ENCODE assay signal across 31 cellular contexts in the genomic region with DNA sequence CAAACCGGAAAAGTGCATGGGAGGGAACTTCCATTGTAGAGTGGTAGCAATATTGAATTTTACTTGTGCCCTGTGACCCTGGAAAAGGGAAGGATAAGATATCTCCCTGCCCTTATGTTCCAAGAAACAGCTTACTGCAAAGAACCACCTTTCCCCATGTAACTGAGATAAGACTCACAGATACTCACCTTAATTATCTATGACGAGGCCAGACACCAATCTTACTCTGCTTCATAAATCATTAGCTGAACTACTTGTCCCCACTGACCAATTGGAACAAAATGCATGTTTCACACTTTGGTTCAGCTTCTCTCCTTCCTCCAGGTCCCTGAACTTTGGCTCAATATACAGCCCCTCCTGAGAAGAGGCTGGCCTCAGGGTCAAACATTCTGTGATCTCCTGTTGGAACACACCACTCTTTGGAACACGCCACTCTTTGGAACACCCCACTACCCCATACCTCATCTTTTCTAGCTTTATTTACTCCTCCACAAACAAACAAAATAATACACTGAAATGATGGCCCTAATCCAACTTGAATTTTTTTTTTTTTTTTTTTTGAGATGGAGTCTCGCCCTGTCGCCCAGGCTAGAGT. TPM values are rescaled to one million over a fixed set of nuclear protein-coding genes. Genes with fewer than 3 reads are reported as not detected.
DNase-seq lines count a peak whose midpoint lies in the region; ATAC-seq, FAIRE-seq and TF ChIP-seq lines count a peak whose summit lies in the region.
"Had no signal": no experiment of that assay in that cellular context is flagged by ENCODE, and none has a peak within 500 bp of the region (broad histone marks: within the 10 kb centered on the region; RNA-seq: fewer than 3 reads in every experiment).

No MANE protein-coding gene starts in this region.

- H3K27ac ChIP-seq in H9 (ENCODE audit: insufficient read length, low read depth, low read length): no peak overlapping the region
- peak overlapping the region; percentile 54 for H3K27ac ChIP-seq in K562 (ENCODE audit: extremely low read depth, low read depth, low read length)
- peak overlapping the region; percentile 86 for H3K27ac ChIP-seq in hepatocyte
- H3K27ac ChIP-seq in small intestine (ENCODE audit: low read depth in 1 of 2, low read length in 1 of 2): peak overlapping the region in 1 of 2 donors; percentile 65
- H3K27ac ChIP-seq: 22Rv1, BLaER1 had no signal

- CTCF ChIA-PET in K562 (lab: Yijun Ruan, JAX; ENCODE audit: low intra/inter-chr PET ratio): interaction anchor here (0.6 kb wide), 1 partner anchor 89 kb away, joined by 3 read pairs; no protein-coding TSS in a partner anchor

- no CpG with 5 or more reads among the region's 5 CpGs for WGBS in H9 (ENCODE audit: extremely low coverage, insufficient read length, low lambda C conversion rate)
- 30% methylated on average over 3 of the region's 5 CpGs for WGBS in K562 (ENCODE audit: insufficient coverage, low coverage, missing lambda C conversion rate)
- 81% methylated on average over 5 of the region's 5 CpGs for WGBS in hepatocyte (ENCODE audit: low lambda C conversion rate, missing lambda C conversion rate)
- WGBS in small intestine, 3 donors: 56 to 81% (median 64%) methylated on average over 5 of the region's 5 CpGs

- no peaks in the 10 kb centered on the region for H3K23me2 ChIP-seq in H9 (ENCODE audit: insufficient read length, low read depth, low read length, poor library complexity, severe bottlenecking)

- TF ChIP-seq RAD21 in K562 (CRISPR knock-in tag; conservative IDR thresholded peaks at IDR 0.05 in 1 of 2, IDR thresholded peaks at IDR 0.05 in 1 of 2): no peak

- TF ChIP-seq CTCF in H9 (conservative IDR thresholded peaks at IDR 0.05): no peak
- TF ChIP-seq CTCF in K562 (IDR thresholded peaks at IDR 0.05 in 2 of 3, conservative IDR thresholded peaks at IDR 0.05 in 1 of 3; ENCODE audit: insufficient read depth in 2 of 3, low read depth in 1 of 3, low read length in 3 of 3): no peak
- no peak for TF ChIP-seq CTCF in hepatocyte (IDR thresholded peaks at IDR 0.05; ENCODE audit: poor library complexity)

- no peak overlapping the region for H4K8ac ChIP-seq in H9 (replicated peaks; ENCODE audit: insufficient read length, low read depth, low read length)

- no TSS peak for BruUV-seq in K562 (replicated peaks; lab: Mats Ljungman, UMichigan)

- no peak overlapping the region for H3T11ph ChIP-seq in H9 (ENCODE audit: low read length)

- no peak overlapping the region for H3K4me3 ChIP-seq in K562
- no peak overlapping the region for H3K4me3 ChIP-seq in hepatocyte
- no peak overlapping the region for H3K4me3 ChIP-seq in small intestine (ENCODE audit: low read depth in 1 of 2, low read length in 2 of 2)
- H3K4me3 ChIP-seq: A549, BLaER1, GM12878 had no signal

- H3K9ac ChIP-seq in H9 (ENCODE audit: extremely low read depth, insufficient read length, low read length) (no peak overlapping the region), K562 (ENCODE audit: insufficient read depth in 1 of 2, low read depth in 2 of 2, low read length in 2 of 2) (peak overlapping the region in 1 of 2 experiments; percentile 9; a peak in 1 of 4 replicates)
- H3K9ac ChIP-seq: BLaER1 had no signal

- no peak overlapping the region for H2BK5ac ChIP-seq in H9 (ENCODE audit: insufficient read length, low read length)

- DNase-seq in H9 (no peak), K562 (ENCODE audit: extremely low read depth in 1 of 4, low spot score in 3 of 4) (peak in 1 of 4 experiments; percentile 35), hepatocyte (ENCODE audit: low spot score) (peak; percentile 48), small intestine (peak; percentile 92), frontal cortex (ENCODE audit: low spot score in 2 of 2) (no peak), kidney tubule cell (ENCODE audit: low spot score) (no peak), ACHN (no peak), NCI-H446 treated with DMSO at 0.1 percent for 48 hours (lab: John Stamatoyannopoulos, UW) (no peak)
- DNase-seq: BE2C; CD4-positive, alpha-beta memory T cell; CD4-positive, CD25-positive, alpha-beta regulatory T cell; CD8-positive, alpha-beta memory T cell; COR-L47; DMS 273 treated with DMSO at 0.1 percent for 48 hours; DMS153; DMS53; DMS79; DND-41; EL; GDM1 had no signal

- no peak overlapping the region for H3K23ac ChIP-seq in H9 (ENCODE audit: insufficient read length, low read depth, low read length)

- no peak overlapping the region for H2BK12ac ChIP-seq in H9 (ENCODE audit: insufficient read length, low read depth, low read length)

- H3K4me1 Mint-ChIP-seq in H9: peaks cover 8 to 12% of the 10 kb centered on the region in 2 experiments

- no peaks in the 10 kb centered on the region for H3K79me1 ChIP-seq in H9 (ENCODE audit: insufficient read depth, low read depth, low read length, poor library complexity, severe bottlenecking)

- H3K4me3 Mint-ChIP-seq in H9: no peak overlapping the region
- H3K4me3 Mint-ChIP-seq: CD4-positive, alpha-beta memory T cell; CD4-positive, CD25-positive, alpha-beta regulatory T cell had no signal

- H3K27me3 ChIP-seq in H9 (ENCODE audit: insufficient read depth, low read length) (no peaks in the 10 kb centered on the region), K562 (ENCODE audit: control insufficient read depth in 2 of 2, insufficient read depth in 2 of 2, low read length in 2 of 2) (no peaks in the 10 kb centered on the region), hepatocyte (no peaks in the 10 kb centered on the region), small intestine (ENCODE audit: control insufficient read depth in 2 of 2, insufficient read depth in 2 of 2, low read length in 2 of 2) (no peaks in the 10 kb centered on the region)
- H3K27me3 ChIP-seq: BE2C, BLaER1 had no signal

- FAIRE-seq in K562 (lab: Jason Lieb, UNC) (no peak), small intestine (lab: Jason Lieb, UNC) (no peak), frontal cortex (lab: Jason Lieb, UNC) (no peak)
- FAIRE-seq: A549, GM12878, GM12892, GM18507 had no signal

- H3K79me2 ChIP-seq in H9 (ENCODE audit: insufficient read depth, low read length): no peaks in the 10 kb centered on the region
- H3K79me2 ChIP-seq in K562 (ENCODE audit: control insufficient read depth, insufficient read depth, low read length): no peaks in the 10 kb centered on the region
- no peaks in the 10 kb centered on the region for H3K79me2 ChIP-seq in hepatocyte

- H2AFZ ChIP-seq in H9 (ENCODE audit: low read length): peak overlapping the region; percentile 23
- peak overlapping the region; percentile 85 for H2AFZ ChIP-seq in K562 (ENCODE audit: low read depth, low read length)
- H2AFZ ChIP-seq in hepatocyte: no peak overlapping the region

- H3K36me3 ChIP-seq in K562 (ENCODE audit: control insufficient read depth, insufficient read depth, low read length) (no peaks in the 10 kb centered on the region), hepatocyte (replicated peaks; ENCODE audit: insufficient read depth, low read depth) (no peaks in the 10 kb centered on the region), small intestine (ENCODE audit: control insufficient read depth in 2 of 2, insufficient read depth in 2 of 2, low read length in 2 of 2) (no peaks in the 10 kb centered on the region)
- H3K36me3 ChIP-seq: BE2C, BLaER1 had no signal

- no peak overlapping the region for H3K4ac ChIP-seq in H9 (ENCODE audit: low read depth, low read length)

- H3K18ac ChIP-seq in H9 (ENCODE audit: insufficient read length, low read depth, low read length): no peak overlapping the region

- H3K56ac ChIP-seq in H9 (ENCODE audit: insufficient read length, low read depth, low read length): no peak overlapping the region

- H3K9me3 ChIP-seq in H9 (ENCODE audit: control insufficient read depth, low read depth, low read length) (no peaks in the 10 kb centered on the region), K562 (replicated peaks; ENCODE audit: control insufficient read depth, insufficient read depth, low read depth, low read length) (0 out of 2 replicates have a peak, but pooled peaks cover 1% of the 10 kb centered on the region), hepatocyte (ENCODE audit: low read depth) (no peaks in the 10 kb centered on the region), small intestine (ENCODE audit: control insufficient read depth, low read depth) (no peaks in the 10 kb centered on the region)
- H3K9me3 ChIP-seq: A549, BE2C, BLaER1 had no signal

- in situ Hi-C loops in K562 (cut with MboI): no loop called here
- in situ Hi-C loops in ACHN (cut with HindIII; ENCODE audit: low pct_ligation_motif_present, low pct_unique_long_range_greater_than_20kb, low sequenced_read_pairs): no loop called here

- H4K91ac ChIP-seq in H9 (ENCODE audit: insufficient read length, low read depth, low read length): no peak overlapping the region

- no peaks in the 10 kb centered on the region for H3K9me3 Mint-ChIP-seq in H9
- H3K9me3 Mint-ChIP-seq: CD14-positive monocyte; CD4-positive, alpha-beta memory T cell; CD4-positive, CD25-positive, alpha-beta regulatory T cell; CD8-positive, alpha-beta memory T cell had no signal

- no peak overlapping the region for H3K14ac ChIP-seq in H9 (ENCODE audit: insufficient read depth, low read length)

- intact Hi-C loops in K562 (cut with micrococcal nuclease): loop anchor here (5.0 kb wide), 2 partner anchors 88 to 283 kb away; no protein-coding TSS in a partner anchor

- H3K9me2 ChIP-seq in hepatocyte (replicated peaks; ENCODE audit: insufficient read depth): no peaks in the 10 kb centered on the region

- no peaks in the 10 kb centered on the region for H3K36me3 Mint-ChIP-seq in H9 (ENCODE audit: insufficient read depth in 1 of 3, low read depth in 3 of 3)
- H3K36me3 Mint-ChIP-seq: CD14-positive monocyte; CD4-positive, alpha-beta memory T cell; CD4-positive, CD25-positive, alpha-beta regulatory T cell; CD8-positive, alpha-beta memory T cell had no signal

- H3K27ac Mint-ChIP-seq in H9: no peak overlapping the region
- H3K27ac Mint-ChIP-seq: CD4-positive, alpha-beta memory T cell; CD4-positive, CD25-positive, alpha-beta regulatory T cell; CD8-positive, alpha-beta memory T cell had no signal

- POLR2A ChIA-PET in K562 (lab: Yijun Ruan, JAX): interaction anchor here (0.6 kb wide), 1 partner anchor 14 kb away, joined by 3 read pairs; no protein-coding TSS in a partner anchor

- H2BK15ac ChIP-seq in H9 (ENCODE audit: low read depth, low read length): no peak overlapping the region

- H3K4me1 ChIP-seq in H9 (ENCODE audit: insufficient read depth, low read length) (no peaks in the 10 kb centered on the region), K562 (replicated peaks in 1 of 2; ENCODE audit: control insufficient read depth in 2 of 2, insufficient read depth in 2 of 2, low read length in 2 of 2) (peaks cover 10 to 47% of the 10 kb centered on the region in 2 experiments), hepatocyte (ENCODE audit: insufficient read depth) (peaks cover 11% of the 10 kb centered on the region), small intestine (ENCODE audit: control insufficient read depth in 2 of 2, insufficient read depth in 1 of 2, low read depth in 1 of 2, low read length in 1 of 2) (peaks cover 0 to 2% of the 10 kb centered on the region in 2 donors)
- H3K4me1 ChIP-seq: A549, BE2C, BLaER1 had no signal

- H4K5ac ChIP-seq in H9 (ENCODE audit: insufficient read length, low read depth, low read length): no peak overlapping the region

- H2BK120ac ChIP-seq in H9 (ENCODE audit: low read depth, low read length, poor library complexity, severe bottlenecking): no peak overlapping the region

- no peak for TF ChIP-seq EP300 in K562 (IDR thresholded peaks at IDR 0.05; ENCODE audit: low read length)

- ATAC-seq in K562: no peak; the same call in 1 of the 3 replicates

- H4K20me1 ChIP-seq in H9 (ENCODE audit: control insufficient read depth, insufficient read depth, insufficient read length): no peaks in the 10 kb centered on the region
- no peaks in the 10 kb centered on the region for H4K20me1 ChIP-seq in K562 (replicated peaks; ENCODE audit: control insufficient read depth, insufficient read depth, low read length)
- H4K20me1 ChIP-seq in hepatocyte (ENCODE audit: insufficient read depth, poor library complexity, severe bottlenecking): no peaks in the 10 kb centered on the region
- H4K20me1 ChIP-seq: BLaER1 had no signal

- no peak overlapping the region for H2BK20ac ChIP-seq in H9 (ENCODE audit: low read depth, low read length, poor library complexity, severe bottlenecking)

- no peak for TF ChIP-seq POLR2A in K562 (conservative IDR thresholded peaks at IDR 0.05)

- no peaks in the 10 kb centered on the region for H3K9me1 ChIP-seq in K562 (ENCODE audit: control insufficient read depth, insufficient read depth, low read length)

- H3K4me2 ChIP-seq in H9 (ENCODE audit: insufficient read depth, insufficient read length, low read length) (no peak overlapping the region), K562 (ENCODE audit: insufficient read depth, low read length) (peak overlapping the region; percentile 40; the same call in 1 of the 2 replicates), hepatocyte (no peak overlapping the region)
- H3K4me2 ChIP-seq: BLaER1 had no signal

- H3K27me3 Mint-ChIP-seq in H9 (ENCODE audit: low read depth): no peaks in the 10 kb centered on the region

- H2AK5ac ChIP-seq in H9 (ENCODE audit: insufficient read length, low read length): no peak overlapping the region

RNA-seq across cellular contexts. Expression of a gene that starts 6.9 kb away (rescaled TPM):
- total RNA-seq in H9 (2021): not detected in 2 replicates
- not detected in 2 replicates for total RNA-seq in K562 (2011; cell fraction: chromatin; rRNA removed; ENCODE audit: low replicate concordance)
- not detected in 2 replicates for total RNA-seq in K562 (2011; cell fraction: nucleolus; rRNA removed)
- total RNA-seq in K562 (2011; cell fraction: nucleoplasm; rRNA removed): not detected in 2 replicates
- not detected in 2 replicates for total RNA-seq in K562 (2014; rRNA removed)
- total RNA-seq in K562 (2014; rRNA removed; fragmentation: Illumina TruSeq; extraction: Trizol): not detected in 2 replicates
- total RNA-seq in K562 (2015; rRNA removed; fragmentation: Illumina TruSeq; extraction: Trizol): not detected in 2 replicates
- total RNA-seq in K562 (2021): not detected in 2 replicates
- not detected in 2 replicates for polyA plus RNA-seq in K562 (2011; rRNA removed)
- not detected in 2 replicates for polyA plus RNA-seq in K562 (2011; cell fraction: cytosol; rRNA removed)
- not detected in 2 replicates for polyA plus RNA-seq in K562 (2011; cell fraction: nucleus; rRNA removed)
- not detected in 2 replicates for polyA plus RNA-seq in K562 (2012)
- not detected in 2 replicates for polyA plus RNA-seq in K562 (2014; fragmentation: Illumina TruSeq; extraction: Trizol)
- polyA plus RNA-seq in K562 (2014; fragmentation: Nextera tagmentation; extraction: Ambion mirVana): under 1 TPM in 1 of 2 experiments, not detected in 1; 0.01 TPM
- not detected in 2 replicates for polyA plus RNA-seq in K562 (2014; rRNA removed)
- not detected in 2 replicates for polyA minus RNA-seq in K562 (2011; rRNA and poly(A)+ RNA removed)
- not detected in 2 replicates for polyA minus RNA-seq in K562 (2011; cell fraction: cytosol; rRNA and poly(A)+ RNA removed)
- polyA minus RNA-seq in K562 (2011; cell fraction: nucleus; rRNA and poly(A)+ RNA removed): not detected in 2 replicates
- total RNA-seq in hepatocyte: not detected in 2 replicates
- not detected in 2 replicates for polyA plus RNA-seq in hepatocyte
- polyA plus RNA-seq in small intestine: not detected
- total RNA-seq in frontal cortex: under 0.01 TPM
- total RNA-seq: A172; CD4-positive, alpha-beta memory T cell; CD4-positive, CD25-positive, alpha-beta regulatory T cell; CD8-positive, alpha-beta memory T cell; Daoy; G401; GM12878 had no signal
- polyA plus RNA-seq: A549; AG04450; CD14-positive monocyte; CD4-positive, alpha-beta memory T cell; CD4-positive, CD25-positive, alpha-beta regulatory T cell; CD8-positive, alpha-beta memory T cell had no signal

Comparison
In these comparisons a context has a peak if more than half of its experiments do, and no peak if none do; other contexts are left out.
1. DNase-seq: peak in hepatocyte (single experiment) and small intestine (single experiment); none in H9 (single experiment), frontal cortex (0 of 2), kidney tubule cell (single experiment), ACHN (single experiment) and NCI-H446 treated with DMSO at 0.1 percent for 48 hours (single experiment).